Comparison of ENCODE assay signal across 9 cellular contexts in genomic region chr1:238647877-238648276, GRCh38.
DNase-seq lines count a peak whose midpoint lies in the region; ATAC-seq, FAIRE-seq and TF ChIP-seq lines count a peak whose summit lies in the region.
"Had no signal": no experiment of that assay in that cellular context is flagged by ENCODE, and none has a peak within 500 bp of the region (broad histone marks: within the 10 kb centered on the region; RNA-seq: fewer than 3 reads in every experiment).

No MANE protein-coding gene starts in this region.

- no peak overlapping the region; the same call in 1 of the 2 replicates for H3K4me3 ChIP-seq in ACC112 (ENCODE audit: low read depth, low read length)
- H3K4me3 ChIP-seq in iPS DF 6.9 (ENCODE audit: low read length) = no peak overlapping the region
- no peak overlapping the region for H3K4me3 ChIP-seq in Karpas-422 (ENCODE audit: low read length)
- no peak overlapping the region for H3K4me3 ChIP-seq in ovary
- H3K4me3 ChIP-seq in suprapubic skin = no peak overlapping the region

- H4K20me1 ChIP-seq in Karpas-422 (ENCODE audit: insufficient read depth, low read depth, low read length) = no peaks in the 10 kb centered on the region

- ATAC-seq in HG02981 (IDR thresholded peaks at IDR 0.05; ENCODE audit: unreplicated experiment) = no peak

- H3K36me3 ChIP-seq in ACC112 (ENCODE audit: insufficient read depth, low read length) = peaks cover 14% of the 10 kb centered on the region
- H3K36me3 ChIP-seq in iPS DF 6.9 (ENCODE audit: control insufficient read depth, insufficient read depth, low read length) = no peaks in the 10 kb centered on the region
- H3K36me3 ChIP-seq in Karpas-422 (ENCODE audit: insufficient read depth, low read length) = no peaks in the 10 kb centered on the region
- no peaks in the 10 kb centered on the region for H3K36me3 ChIP-seq in ovary
- no peaks in the 10 kb centered on the region for H3K36me3 ChIP-seq in suprapubic skin

- H2AFZ ChIP-seq in ACC112 (ENCODE audit: low read length, unreplicated experiment) (peak overlapping the region; percentile 22), Karpas-422 (ENCODE audit: low read length) (no peak overlapping the region)

- FAIRE-seq in TTC549 (lab: Jason Lieb, UNC) = peak; percentile 99

- peak overlapping the region; percentile 87 for H3K27ac ChIP-seq in ACC112 (ENCODE audit: low read depth, low read length)
- H3K27ac ChIP-seq in iPS DF 6.9 (ENCODE audit: low read length) = no peak overlapping the region
- H3K27ac ChIP-seq in Karpas-422 (ENCODE audit: low read length) = no peak overlapping the region
- no peak overlapping the region for H3K27ac ChIP-seq in ovary
- no peak overlapping the region for H3K27ac ChIP-seq in suprapubic skin

- no CpG with 5 or more reads among the region's 3 CpGs for WGBS in iPS DF 6.9 (ENCODE audit: insufficient coverage, insufficient read length)
- 8 to 20% (median 17%) methylated on average over 3 of the region's 3 CpGs for WGBS in ovary, 3 donors
- WGBS in suprapubic skin = 36% methylated on average over 3 of the region's 3 CpGs

- no peaks in the 10 kb centered on the region for H3K79me2 ChIP-seq in ACC112 (ENCODE audit: control insufficient read depth, insufficient read depth, low read length, unreplicated experiment)
- H3K79me2 ChIP-seq in Karpas-422 (ENCODE audit: low read length) = no peaks in the 10 kb centered on the region

- intact Hi-C loops in ovary (cut with DNase I) = no loop called here

- no peaks in the 10 kb centered on the region for H3K9me3 ChIP-seq in iPS DF 6.9 (ENCODE audit: control insufficient read depth, insufficient read depth, low read length)
- H3K9me3 ChIP-seq in Karpas-422 (ENCODE audit: low read length) = peaks cover 15% of the 10 kb centered on the region
- no peaks in the 10 kb centered on the region for H3K9me3 ChIP-seq in ovary
- H3K9me3 ChIP-seq in suprapubic skin = no peaks in the 10 kb centered on the region

- TF ChIP-seq CTCF in ovary (IDR thresholded peaks at IDR 0.05) (no peak), suprapubic skin (IDR thresholded peaks at IDR 0.05) (no peak)

- DNase-seq in HS-27A (ENCODE audit: low read depth) = peak; percentile 96
- peak; percentile 82 for DNase-seq in iPS DF 6.9 (ENCODE audit: low read depth, low spot score)
- no peak for DNase-seq in Karpas-422
- no peak for DNase-seq in ovary
- DNase-seq in suprapubic skin (ENCODE audit: low spot score in 2 of 2) = no peak
- DNase-seq: SHP77 had no signal

- H3K27me3 ChIP-seq in ACC112 (ENCODE audit: insufficient read depth, low read length) (no peaks in the 10 kb centered on the region), iPS DF 6.9 (ENCODE audit: control insufficient read depth, insufficient read depth, low read length) (no peaks in the 10 kb centered on the region), Karpas-422 (ENCODE audit: low read length) (no peaks in the 10 kb centered on the region), ovary (no peaks in the 10 kb centered on the region), suprapubic skin (no peaks in the 10 kb centered on the region)

- no peak for TF ChIP-seq POLR2A in ovary (IDR thresholded peaks at IDR 0.05)
- no peak for TF ChIP-seq POLR2A in suprapubic skin (IDR thresholded peaks at IDR 0.05)

- H3K4me1 ChIP-seq in ACC112 (ENCODE audit: control insufficient read depth, insufficient read depth, low read length, unreplicated experiment) = peaks cover 22% of the 10 kb centered on the region
- no peaks in the 10 kb centered on the region; the same call in 1 of the 2 replicates for H3K4me1 ChIP-seq in iPS DF 6.9 (ENCODE audit: control insufficient read depth, insufficient read depth, low read length)
- no peaks in the 10 kb centered on the region for H3K4me1 ChIP-seq in Karpas-422 (ENCODE audit: low read length)
- H3K4me1 ChIP-seq in ovary (ENCODE audit: insufficient read depth) = no peaks in the 10 kb centered on the region
- no peaks in the 10 kb centered on the region for H3K4me1 ChIP-seq in suprapubic skin

- no peak overlapping the region for H3K9ac ChIP-seq in Karpas-422 (ENCODE audit: low read length)

- no peak overlapping the region for H3K4me2 ChIP-seq in Karpas-422 (ENCODE audit: low read depth, low read length, poor library complexity, severe bottlenecking)

- no peaks in the 10 kb centered on the region for H3K9me2 ChIP-seq in Karpas-422 (replicated peaks; ENCODE audit: insufficient read depth, low read length)

- no peak for TF ChIP-seq EP300 in ovary (IDR thresholded peaks at IDR 0.05)
- no peak for TF ChIP-seq EP300 in suprapubic skin (IDR thresholded peaks at IDR 0.05)

Comparison
In these comparisons a context has a peak if more than half of its experiments do, and no peak if none do; other contexts are left out.
1. DNase-seq: peak in HS-27A (single experiment) and iPS DF 6.9 (single experiment); none in Karpas-422 (single experiment), ovary (0 of 5) and suprapubic skin (0 of 2).